In the genomic region with DNA sequence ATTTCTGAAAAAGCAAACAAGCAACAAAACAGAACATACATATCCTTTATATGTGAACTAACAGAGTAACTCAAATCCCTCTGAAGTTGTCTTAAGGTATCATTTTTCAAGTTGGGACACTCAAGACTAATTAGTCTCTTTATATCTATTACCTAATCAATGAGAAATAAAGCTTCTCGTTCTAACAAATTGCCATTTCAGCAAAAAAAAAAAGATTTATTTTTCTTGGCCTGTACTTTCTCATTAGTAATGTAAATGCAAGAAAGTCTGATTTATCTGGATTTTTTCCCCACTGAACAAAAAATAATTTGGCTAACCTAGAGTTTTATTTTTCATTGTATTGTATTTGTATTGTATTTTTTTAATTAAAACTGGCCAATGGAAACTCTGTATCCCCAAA, we compare ENCODE assay signal across 9 cellular contexts.
"Had no signal": no experiment of that assay in that cellular context is flagged by ENCODE, and none has a peak within 500 bp of the region (broad histone marks: within the 10 kb centered on the region; RNA-seq: fewer than 3 reads in every experiment).

No MANE protein-coding gene starts in this region.

- H3K9ac ChIP-seq: GM23248, KMS-11 had no signal

- H2AFZ ChIP-seq: GM23248 had no signal

- H3K4me3 ChIP-seq: GM23248 had no signal

- H3K27ac ChIP-seq: GM23248, KMS-11 had no signal

- DNase-seq: GM23248, GOT3, H9, HCEC 1CT, Karpas-422, KBM-7 had no signal

- H3K4me2 ChIP-seq: KMS-11 had no signal

- FAIRE-seq: H54, HTR-8/SVneo had no signal
